ENCODE assay signal across 17 cellular contexts in genomic region chr3:152155654-152156053, GRCh38.
A peak's percentile ranks its signal among the peaks of the same experiment; 100 is the strongest.
DNase-seq lines count a peak whose midpoint lies in the region; ATAC-seq, FAIRE-seq and TF ChIP-seq lines count a peak whose summit lies in the region.
"Had no signal": no experiment of that assay in that cellular context is flagged by ENCODE, and none has a peak within 500 bp of the region (broad histone marks: within the 10 kb centered on the region; RNA-seq: fewer than 3 reads in every experiment).

No MANE protein-coding gene starts in this region.

- H3K9me1 ChIP-seq in IMR-90 (ENCODE audit: insufficient read depth, low read length) (peaks cover 2% of the 10 kb centered on the region), K562 (ENCODE audit: control insufficient read depth, insufficient read depth, low read length) (no peaks in the 10 kb centered on the region)

- no peak overlapping the region for H2BK15ac ChIP-seq in IMR-90 (ENCODE audit: low read depth, low read length)

- POLR2A ChIA-PET in IMR-90 (lab: Charles Lee; ENCODE audit: unreplicated experiment), result no interaction called here
- POLR2A ChIA-PET in K562 (lab: Yijun Ruan, JAX), result no interaction called here
- POLR2A ChIA-PET in RWPE1 (lab: Yijun Ruan, JAX; ENCODE audit: low non-redundant PET), result no interaction called here

- no peak overlapping the region for H4K91ac ChIP-seq in IMR-90 (ENCODE audit: insufficient read depth, low read depth, low read length)

- H3K79me2 ChIP-seq in K562 (ENCODE audit: control insufficient read depth, insufficient read depth, low read length) (no peaks in the 10 kb centered on the region), osteoblast (ENCODE audit: insufficient read depth, low read length) (no peaks in the 10 kb centered on the region)

- TF ChIP-seq RAD21 in IMR-90 (IDR thresholded peaks at IDR 0.05; ENCODE audit: low read length) (no peak), K562 (CRISPR knock-in tag; conservative IDR thresholded peaks at IDR 0.05 in 1 of 2, IDR thresholded peaks at IDR 0.05 in 1 of 2) (no peak)

- peaks cover 2% of the 10 kb centered on the region; the same call in 1 of the 2 replicates for H3K4me1 ChIP-seq in IMR-90 (ENCODE audit: control insufficient read depth, insufficient read depth, low read length)
- H3K4me1 ChIP-seq in K562 (replicated peaks in 1 of 2; ENCODE audit: control insufficient read depth in 2 of 2, insufficient read depth in 2 of 2, low read length in 2 of 2), result no peaks in the 10 kb centered on the region
- peaks cover 36% of the 10 kb centered on the region for H3K4me1 ChIP-seq in osteoblast (ENCODE audit: insufficient read depth, low read length)
- H3K4me1 ChIP-seq in vagina, result peaks cover 13% of the 10 kb centered on the region

- no peak overlapping the region for H2AK9ac ChIP-seq in IMR-90 (replicated peaks; ENCODE audit: low read depth, low read length, poor library complexity)

- intact Hi-C loops in IMR-90 (cut with micrococcal nuclease) (loop anchor here (5.0 kb wide), 2 partner anchors 78 to 128 kb away; no protein-coding TSS in a partner anchor), K562 (cut with micrococcal nuclease) (no loop called here), vagina (cut with DNase I) (no loop called here)

- ATAC-seq in IMR-90 (ENCODE audit: low read depth) (no peak), K562 (no peak), GM18868 (IDR thresholded peaks at IDR 0.05; ENCODE audit: unreplicated experiment) (no peak), GM18909 (IDR thresholded peaks at IDR 0.05; ENCODE audit: poor library complexity, unreplicated experiment) (no peak)
- ATAC-seq: PC-3 had no signal

- H2BK120ac ChIP-seq in IMR-90 (ENCODE audit: low read depth, low read length), result no peak overlapping the region

- CTCF ChIA-PET in IMR-90 (lab: Yijun Ruan, JAX) (no interaction called here), K562 (lab: Yijun Ruan, JAX; ENCODE audit: low intra/inter-chr PET ratio) (no interaction called here), RWPE1 (lab: Yijun Ruan, JAX) (interaction anchor here (0.6 kb wide), 1 partner anchor 11 kb away, joined by 3 read pairs; no protein-coding TSS in a partner anchor)

- no peak for TF ChIP-seq EP300 in K562 (IDR thresholded peaks at IDR 0.05; ENCODE audit: low read length)

- in situ Hi-C loops in IMR-90 (cut with MboI; ENCODE audit: low sequenced_read_pairs), result no loop called here
- in situ Hi-C loops in K562 (cut with MboI), result no loop called here

- no peak overlapping the region; a peak in 1 of 4 replicates for H4K8ac ChIP-seq in IMR-90 (ENCODE audit: low read depth in 2 of 2, low read length in 2 of 2)

- peak overlapping the region; percentile 33; the same call in 1 of the 2 replicates for H3K18ac ChIP-seq in IMR-90 (ENCODE audit: low read depth, low read length)

- H2AK5ac ChIP-seq in IMR-90 (ENCODE audit: low read depth, low read length), result no peak overlapping the region; the same call in 1 of the 2 replicates

- DNase-seq in IMR-90 (no peak), K562 (ENCODE audit: extremely low read depth in 1 of 4, low spot score in 3 of 4) (no peak), osteoblast (ENCODE audit: insufficient read length, low spot score, missing footprints) (no peak), vagina (ENCODE audit: extremely low spot score in 2 of 2) (no peak), RWPE1 (ENCODE audit: low spot score) (no peak)
- DNase-seq: ACHN; Calu3; CD4-positive, alpha-beta T cell; GDM1; H7; MV-4-11; NCI-H146; NCI-H2081 treated with DMSO at 0.1 percent for 48 hours; NCI-H526 treated with DMSO at 0.1 percent for 48 hours; PC-3 had no signal

- H3K9me3 ChIP-seq in IMR-90 (ENCODE audit: control insufficient read depth, insufficient read depth, low read length) (no peaks in the 10 kb centered on the region), K562 (replicated peaks; ENCODE audit: control insufficient read depth, insufficient read depth, low read depth, low read length) (no peaks in the 10 kb centered on the region), osteoblast (ENCODE audit: low read depth, low read length) (no peaks in the 10 kb centered on the region), vagina (no peaks in the 10 kb centered on the region)

- dilution Hi-C loops in IMR-90 (cut with HindIII; ENCODE audit: low sequenced_read_pairs, unreplicated experiment), result no loop called here

- H3K36me3 ChIP-seq in IMR-90 (ENCODE audit: control insufficient read depth, insufficient read depth, low read length), result no peaks in the 10 kb centered on the region
- no peaks in the 10 kb centered on the region for H3K36me3 ChIP-seq in K562 (ENCODE audit: control insufficient read depth, insufficient read depth, low read length)
- H3K36me3 ChIP-seq in osteoblast (ENCODE audit: insufficient read depth, low read length), result no peaks in the 10 kb centered on the region
- H3K36me3 ChIP-seq in vagina, result no peaks in the 10 kb centered on the region

- H3K23ac ChIP-seq in IMR-90 (ENCODE audit: low read depth, low read length), result no peak overlapping the region

- H3K14ac ChIP-seq in IMR-90 (replicated peaks; ENCODE audit: low read depth, low read length), result no peak overlapping the region

- WGBS in IMR-90 (ENCODE audit: extremely low coverage in 2 of 2, insufficient read length in 1 of 2), 2 experiments, result no CpG with 5 or more reads among the region's 2 CpGs
- 28% methylated on average over 2 of the region's 2 CpGs for WGBS in K562 (ENCODE audit: insufficient coverage, low coverage, missing lambda C conversion rate)

- H3K27ac ChIP-seq in IMR-90 (ENCODE audit: insufficient read depth, low read length) (no peak overlapping the region), K562 (ENCODE audit: extremely low read depth, low read depth, low read length) (no peak overlapping the region), osteoblast (ENCODE audit: low read depth, low read length) (no peak overlapping the region), vagina (peak overlapping the region; percentile 76), RWPE1 (no peak overlapping the region)

- no peak overlapping the region for H3K4me2 ChIP-seq in IMR-90 (ENCODE audit: low read depth, low read length)
- H3K4me2 ChIP-seq in K562 (ENCODE audit: insufficient read depth, low read length), result no peak overlapping the region
- no peak overlapping the region for H3K4me2 ChIP-seq in osteoblast (ENCODE audit: insufficient read depth, low read length)

- TF ChIP-seq CTCF in IMR-90 (conservative IDR thresholded peaks at IDR 0.05; ENCODE audit: low read depth, low read length), result no peak
- no peak for TF ChIP-seq CTCF in K562 (IDR thresholded peaks at IDR 0.05 in 2 of 3, conservative IDR thresholded peaks at IDR 0.05 in 1 of 3; ENCODE audit: insufficient read depth in 2 of 3, low read depth in 1 of 3, low read length in 3 of 3)
- TF ChIP-seq CTCF in osteoblast (IDR thresholded peaks at IDR 0.05; ENCODE audit: extremely low read depth, low read depth, low read length), result no peak
- TF ChIP-seq CTCF in vagina (IDR thresholded peaks at IDR 0.05), result no peak
- TF ChIP-seq CTCF in RWPE1 (conservative IDR thresholded peaks at IDR 0.05; ENCODE audit: low read depth), result no peak

- peak; percentile 49 for FAIRE-seq in K562 (lab: Jason Lieb, UNC)

- no peak overlapping the region for H2AFZ ChIP-seq in IMR-90 (replicated peaks; ENCODE audit: low read length, poor library complexity)
- no peak overlapping the region for H2AFZ ChIP-seq in K562 (ENCODE audit: low read depth, low read length)
- H2AFZ ChIP-seq in osteoblast (ENCODE audit: low read length), result peak overlapping the region; percentile 40

- no peaks in the 10 kb centered on the region for H4K20me1 ChIP-seq in IMR-90 (ENCODE audit: insufficient read depth, low read length)
- H4K20me1 ChIP-seq in K562 (replicated peaks; ENCODE audit: control insufficient read depth, insufficient read depth, low read length), result no peaks in the 10 kb centered on the region
- H4K20me1 ChIP-seq in osteoblast (ENCODE audit: insufficient read depth, low read length), result no peaks in the 10 kb centered on the region

- H2BK5ac ChIP-seq in IMR-90 (ENCODE audit: low read depth, low read length, poor library complexity, severe bottlenecking), result peak overlapping the region; percentile 54

- H3K56ac ChIP-seq in IMR-90 (ENCODE audit: extremely low read depth, insufficient read depth, low read length), result no peak overlapping the region

- H2BK20ac ChIP-seq in IMR-90 (ENCODE audit: low read depth, low read length), result no peak overlapping the region

- H4K5ac ChIP-seq in IMR-90 (ENCODE audit: low read depth, low read length), result no peak overlapping the region; the same call in 1 of the 2 replicates

- BruUV-seq in IMR-90 (replicated peaks; lab: Mats Ljungman, UMichigan), result no TSS peak
- BruUV-seq in K562 (replicated peaks; lab: Mats Ljungman, UMichigan), result no TSS peak

- no peak overlapping the region for H3K4ac ChIP-seq in IMR-90 (ENCODE audit: low read depth, low read length)

- H3K4me3 ChIP-seq in IMR-90 (ENCODE audit: insufficient read depth, low read depth, low read length), result no peak overlapping the region
- H3K4me3 ChIP-seq in K562, result no peak overlapping the region
- no peak overlapping the region for H3K4me3 ChIP-seq in osteoblast (ENCODE audit: insufficient read depth, low read length)
- no peak overlapping the region for H3K4me3 ChIP-seq in vagina

- TF ChIP-seq POLR2A in IMR-90 (IDR thresholded peaks at IDR 0.05; ENCODE audit: low read depth, low read length), result no peak
- no peak for TF ChIP-seq POLR2A in K562 (conservative IDR thresholded peaks at IDR 0.05)
- no peak for TF ChIP-seq POLR2A in vagina (IDR thresholded peaks at IDR 0.05)

- H3K79me1 ChIP-seq in IMR-90 (ENCODE audit: low read depth in 1 of 2, low read length in 2 of 2), result peaks cover 0 to 3% of the 10 kb centered on the region in 2 experiments; a peak in 1 of 4 replicates

- no peak overlapping the region for H3K9ac ChIP-seq in IMR-90 (ENCODE audit: low read depth, low read length)
- H3K9ac ChIP-seq in K562 (ENCODE audit: insufficient read depth in 1 of 2, low read depth in 2 of 2, low read length in 2 of 2), result no peak overlapping the region

- H3K27me3 ChIP-seq in IMR-90 (ENCODE audit: control insufficient read depth, insufficient read depth, low read length), result no peaks in the 10 kb centered on the region
- H3K27me3 ChIP-seq in K562 (ENCODE audit: control insufficient read depth in 2 of 2, insufficient read depth in 2 of 2, low read length in 2 of 2), result no peaks in the 10 kb centered on the region
- H3K27me3 ChIP-seq in osteoblast (ENCODE audit: insufficient read depth, low read length), result no peaks in the 10 kb centered on the region
- H3K27me3 ChIP-seq in vagina, result no peaks in the 10 kb centered on the region

TF ChIP-seq in IMR-90, 13 proteins besides CTCF, POLR2A, EP300 and RAD21 (continues in another document):
- TF ChIP-seq BHLHE40 (IDR thresholded peaks at IDR 0.05; ENCODE audit: low read depth, low read length), result no peak
- no peak for TF ChIP-seq CHD1 (IDR thresholded peaks at IDR 0.05; ENCODE audit: low read depth, low read length)
- no peak for TF ChIP-seq RCOR1 (IDR thresholded peaks at IDR 0.05; ENCODE audit: insufficient replicate concordance, low read length)
- no peak for TF ChIP-seq RFX5 (IDR thresholded peaks at IDR 0.05; ENCODE audit: low read depth, low read length)
